In the genomic region with DNA sequence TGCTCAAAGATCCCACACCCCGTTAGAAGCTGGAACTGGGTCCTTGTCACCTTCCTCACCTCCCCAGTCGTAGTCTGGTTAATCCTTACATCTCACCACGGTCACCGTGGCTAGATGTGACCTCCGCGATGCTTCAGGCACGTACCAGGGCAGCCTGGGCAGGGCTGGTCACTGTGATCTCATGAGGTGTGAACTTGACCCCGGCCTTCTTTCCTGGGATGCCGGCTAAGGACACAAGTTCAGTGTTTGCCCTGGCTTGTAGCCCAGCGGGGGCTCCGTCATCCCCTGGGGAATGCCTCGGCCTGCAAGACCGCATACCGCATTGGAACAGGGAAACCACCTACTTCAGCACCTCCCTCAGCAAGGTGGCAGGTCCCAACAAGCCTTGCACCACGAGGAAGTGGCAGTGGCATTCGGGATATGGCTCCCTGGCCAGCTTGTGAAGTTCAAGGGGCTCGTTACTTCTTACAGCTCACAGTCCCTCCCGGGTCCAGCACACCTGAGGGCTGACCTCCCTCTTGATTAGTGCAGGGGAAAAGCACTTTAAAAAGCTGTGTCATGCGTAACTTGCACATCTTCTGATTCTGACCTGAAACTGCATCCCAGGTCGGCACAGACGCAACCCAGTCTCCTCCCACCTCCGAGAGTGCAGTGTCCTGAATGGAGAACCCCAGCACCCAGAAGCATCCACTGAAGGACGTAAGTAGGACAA, we compare ENCODE assay signal across 8 cellular contexts. TPM values are rescaled to one million over a fixed set of nuclear protein-coding genes. Genes with fewer than 3 reads are reported as not detected.
DNase-seq lines count a peak whose midpoint lies in the region; ATAC-seq and TF ChIP-seq lines count a peak whose summit lies in the region.

No MANE protein-coding gene starts in this region.

- H4K91ac ChIP-seq in IMR-90 (ENCODE audit: insufficient read depth, low read depth, low read length) (no peak overlapping the region), trophoblast cell (ENCODE audit: low read depth, low read length) (no peak overlapping the region)

- H3K56ac ChIP-seq in IMR-90 (ENCODE audit: extremely low read depth, insufficient read depth, low read length): no peak overlapping the region

- H2AK5ac ChIP-seq in IMR-90 (ENCODE audit: low read depth, low read length) (0 out of 2 replicates have a peak overlapping the region, but pooled peaks have one; percentile 37), trophoblast cell (ENCODE audit: low read length) (no peak overlapping the region)

- peak overlapping the region; percentile 76 for H3K4me3 Mint-ChIP-seq in MCF 10A (ENCODE audit: unreplicated experiment)

- H3K27me3 Mint-ChIP-seq in MCF 10A (ENCODE audit: insufficient read depth, unreplicated experiment): no peaks in the 10 kb centered on the region

- ATAC-seq in IMR-90 (ENCODE audit: low read depth): no peak
- ATAC-seq in GM19397 (IDR thresholded peaks at IDR 0.05; ENCODE audit: unreplicated experiment): no peak
- ATAC-seq in HG03139 (IDR thresholded peaks at IDR 0.05; ENCODE audit: unreplicated experiment): no peak

- H3K4me1 Mint-ChIP-seq in MCF 10A (ENCODE audit: insufficient read depth, unreplicated experiment): peaks cover 33% of the 10 kb centered on the region

- 91% methylated on average over 6 of the region's 23 CpGs; no CpG with 5 or more reads in 1 of the 2 experiments for WGBS in IMR-90 (ENCODE audit: extremely low coverage in 2 of 2, insufficient read length in 1 of 2), 2 experiments
- WGBS in trophoblast cell (ENCODE audit: extremely low coverage, insufficient coverage, insufficient read length): no CpG with 5 or more reads among the region's 23 CpGs

- DNase-seq in GM06990 (ENCODE audit: extremely low read depth, insufficient read length) (peak; percentile 75), IMR-90 (no peak), MCF 10A (ENCODE audit: unreplicated experiment) (peak; percentile 89), trophoblast cell (peak; percentile 65 to 81), germinal center (ENCODE audit: low spot score) (no peak), NCI-H1694 treated with DMSO at 0.1 percent for 48 hours (lab: John Stamatoyannopoulos, UW) (no peak)

- no peak overlapping the region; the same call in 1 of the 2 replicates for H3K9ac ChIP-seq in IMR-90 (ENCODE audit: low read depth, low read length)
- no peak overlapping the region for H3K9ac ChIP-seq in trophoblast cell (ENCODE audit: low read length)

- H2AFZ ChIP-seq in IMR-90 (replicated peaks; ENCODE audit: low read length, poor library complexity): no peak overlapping the region
- no peak overlapping the region for H2AFZ ChIP-seq in trophoblast cell (ENCODE audit: insufficient read depth, low read length, poor library complexity)

- peaks cover 38% of the 10 kb centered on the region for H3K36me3 ChIP-seq in GM06990 (ENCODE audit: control insufficient read depth, insufficient read depth, low read length)
- peaks cover 58% of the 10 kb centered on the region for H3K36me3 ChIP-seq in IMR-90 (ENCODE audit: control insufficient read depth, insufficient read depth, low read length)
- H3K36me3 ChIP-seq in trophoblast cell (ENCODE audit: control insufficient read depth in 1 of 2, insufficient read depth in 2 of 2, low read length in 2 of 2): peaks cover 53 to 56% of the 10 kb centered on the region in 2 experiments

- H3K14ac ChIP-seq in IMR-90 (replicated peaks; ENCODE audit: low read depth, low read length) (no peak overlapping the region), trophoblast cell (ENCODE audit: low read length) (no peak overlapping the region)

- TF ChIP-seq POLR2A in IMR-90 (IDR thresholded peaks at IDR 0.05; ENCODE audit: low read depth, low read length): no peak

- peak overlapping the region in 1 of 2 experiments; percentile 35; a peak in 1 of 4 replicates for H4K8ac ChIP-seq in IMR-90 (ENCODE audit: low read depth in 2 of 2, low read length in 2 of 2)
- no peak overlapping the region for H4K8ac ChIP-seq in trophoblast cell (ENCODE audit: low read depth, low read length)

- H3K79me1 ChIP-seq in IMR-90 (ENCODE audit: low read depth in 1 of 2, low read length in 2 of 2) (peaks cover 33 to 80% of the 10 kb centered on the region in 2 experiments; a peak in 3 of 4 replicates), trophoblast cell (ENCODE audit: low read length) (peaks cover 4% of the 10 kb centered on the region)

- H2BK120ac ChIP-seq in IMR-90 (ENCODE audit: low read depth, low read length) (no peak overlapping the region), trophoblast cell (ENCODE audit: insufficient read depth, low read length, poor library complexity) (no peak overlapping the region)

- no peak overlapping the region for H3K18ac ChIP-seq in IMR-90 (ENCODE audit: low read depth, low read length)
- H3K18ac ChIP-seq in trophoblast cell (ENCODE audit: low read length): no peak overlapping the region

- H2BK5ac ChIP-seq in IMR-90 (ENCODE audit: low read depth, low read length, poor library complexity, severe bottlenecking) (no peak overlapping the region), trophoblast cell (ENCODE audit: low read depth, low read length, poor library complexity) (no peak overlapping the region)

- H2BK12ac ChIP-seq in trophoblast cell (ENCODE audit: low read length): no peak overlapping the region

- no peak for TF ChIP-seq RAD21 in IMR-90 (IDR thresholded peaks at IDR 0.05; ENCODE audit: low read length)

- peaks cover 7% of the 10 kb centered on the region for H3K79me2 ChIP-seq in trophoblast cell (ENCODE audit: control insufficient read depth, insufficient read depth, low read length, poor library complexity)

- dilution Hi-C loops in IMR-90 (cut with HindIII; ENCODE audit: low sequenced_read_pairs, unreplicated experiment): no loop called here

- H3K27ac ChIP-seq in IMR-90 (ENCODE audit: insufficient read depth, low read length) (no peak overlapping the region), trophoblast cell (ENCODE audit: low read depth, low read length) (no peak overlapping the region)

- H3K9me3 ChIP-seq in IMR-90 (ENCODE audit: control insufficient read depth, insufficient read depth, low read length) (no peaks in the 10 kb centered on the region), trophoblast cell (ENCODE audit: insufficient read depth, low read depth, low read length) (peaks cover 2% of the 10 kb centered on the region)

- peaks cover 9% of the 10 kb centered on the region; the same call in 1 of the 2 replicates for H3K9me1 ChIP-seq in IMR-90 (ENCODE audit: insufficient read depth, low read length)

- H3K4ac ChIP-seq in IMR-90 (ENCODE audit: low read depth, low read length): no peak overlapping the region
- H3K4ac ChIP-seq in trophoblast cell (ENCODE audit: low read depth, low read length): no peak overlapping the region

- no peak overlapping the region for H2BK15ac ChIP-seq in IMR-90 (ENCODE audit: low read depth, low read length)

- H3K4me1 ChIP-seq in IMR-90 (ENCODE audit: control insufficient read depth, insufficient read depth, low read length) (peaks cover 16% of the 10 kb centered on the region), trophoblast cell (ENCODE audit: control insufficient read depth in 1 of 2, insufficient read depth in 2 of 2, low read length in 2 of 2) (peaks cover 12 to 19% of the 10 kb centered on the region in 2 experiments)

- H3K23ac ChIP-seq in IMR-90 (ENCODE audit: low read depth, low read length) (no peak overlapping the region), trophoblast cell (ENCODE audit: low read length) (no peak overlapping the region)

- H4K12ac ChIP-seq in trophoblast cell (ENCODE audit: low read depth, low read length): no peak overlapping the region

- no peak overlapping the region for H4K5ac ChIP-seq in IMR-90 (ENCODE audit: low read depth, low read length)

- no peak overlapping the region for H2BK20ac ChIP-seq in IMR-90 (ENCODE audit: low read depth, low read length)

- in situ Hi-C loops in IMR-90 (cut with MboI; ENCODE audit: low sequenced_read_pairs): no loop called here

- H3K27me3 ChIP-seq in GM06990 (replicated peaks; ENCODE audit: control insufficient read depth, insufficient read depth, low read length) (no peaks in the 10 kb centered on the region), IMR-90 (ENCODE audit: control insufficient read depth, insufficient read depth, low read length) (no peaks in the 10 kb centered on the region), trophoblast cell (ENCODE audit: insufficient read depth, low read length) (no peaks in the 10 kb centered on the region)

- no peak overlapping the region for H2AK9ac ChIP-seq in IMR-90 (replicated peaks; ENCODE audit: low read depth, low read length, poor library complexity)

- peaks cover 51% of the 10 kb centered on the region for H4K20me1 ChIP-seq in IMR-90 (ENCODE audit: insufficient read depth, low read length)

- no peak for TF ChIP-seq CTCF in GM06990 (IDR thresholded peaks at IDR 0.05; ENCODE audit: insufficient read depth, low read length, poor library complexity, severe bottlenecking)
- no peak for TF ChIP-seq CTCF in IMR-90 (conservative IDR thresholded peaks at IDR 0.05; ENCODE audit: low read depth, low read length)
- TF ChIP-seq CTCF in MCF 10A (IDR thresholded peaks at IDR 0.05; ENCODE audit: unreplicated experiment): no peak

- H3K4me3 ChIP-seq in GM06990 (replicated peaks; ENCODE audit: low read depth, low read length): peak overlapping the region; percentile 96
- no peak overlapping the region for H3K4me3 ChIP-seq in IMR-90 (ENCODE audit: insufficient read depth, low read depth, low read length)
- H3K4me3 ChIP-seq in trophoblast cell (ENCODE audit: low read depth, low read length): no peak overlapping the region

- BruUV-seq in IMR-90 (replicated peaks; lab: Mats Ljungman, UMichigan) (no TSS peak), MCF 10A (replicated peaks; lab: Mats Ljungman, UMichigan) (no TSS peak)

- H3K36me3 Mint-ChIP-seq in MCF 10A (ENCODE audit: insufficient read depth, unreplicated experiment): peaks cover 66% of the 10 kb centered on the region

- no peaks in the 10 kb centered on the region for H3K9me3 Mint-ChIP-seq in MCF 10A (ENCODE audit: unreplicated experiment)

- CTCF ChIA-PET in IMR-90 (lab: Yijun Ruan, JAX) (no interaction called here), MCF 10A (lab: Yijun Ruan, JAX) (interaction anchor here (0.6 to 4.8 kb wide), 3 partner anchors 11 to 25 kb away, joined by 3 to 30 read pairs (median 5); no protein-coding TSS in a partner anchor)

- intact Hi-C loops in IMR-90 (cut with micrococcal nuclease) (no loop called here), MCF 10A (cut with micrococcal nuclease) (loop anchor here (2.0 to 5.0 kb wide), 3 partner anchors 25 to 181 kb away; partner anchors contain the start of genes ADD1, GRK4, NOP14 and TNIP2)

- H3K27ac Mint-ChIP-seq in MCF 10A (ENCODE audit: low read depth, unreplicated experiment): peak overlapping the region; percentile 84

- POLR2A ChIA-PET in IMR-90 (lab: Charles Lee; ENCODE audit: unreplicated experiment) (no interaction called here), MCF 10A (lab: Yijun Ruan, JAX) (interaction anchor here (0.6 to 5.3 kb wide), 16 partner anchors 11 to 1263 kb away, joined by 3 to 120 read pairs (median 10); partner anchors contain the start of genes FAM193A, GRK4, NOP14 and TNIP2)

- H3K4me2 ChIP-seq in IMR-90 (ENCODE audit: low read depth, low read length) (no peak overlapping the region), trophoblast cell (ENCODE audit: low read length) (no peak overlapping the region)

RNA-seq across cellular contexts. Expression of gene NOP14, which starts 25.9 kb away (rescaled TPM):
- total RNA-seq in IMR-90 (2012; rRNA removed) (10.9 and 19.2 TPM in 2 replicates), MCF 10A (2022) (44.0 and 65.6 TPM in 2 replicates)
- 11.3 and 12.6 TPM in 2 replicates for polyA plus RNA-seq in IMR-90 (2012; rRNA removed)
- 5.4 and 8.4 TPM in 2 replicates for polyA plus RNA-seq in IMR-90 (2012; cell fraction: cytosol; rRNA removed)
- polyA plus RNA-seq in IMR-90 (2012; cell fraction: nucleus; rRNA removed; ENCODE audit: low replicate concordance): 6.7 and 10.4 TPM in 2 replicates
- 30.9 and 32.6 TPM in 2 replicates for polyA plus RNA-seq in trophoblast cell (2013)

RNA-seq across cellular contexts. Expression of gene GRK4, which starts 26.1 kb away (rescaled TPM):
- total RNA-seq in IMR-90 (2012; rRNA removed) (1.6 and 1.7 TPM in 2 replicates), MCF 10A (2022) (4.5 and 5.9 TPM in 2 replicates)
- polyA plus RNA-seq in IMR-90 (2012; rRNA removed): 2.1 and 2.2 TPM in 2 replicates
- 2.0 and 2.3 TPM in 2 replicates for polyA plus RNA-seq in IMR-90 (2012; cell fraction: cytosol; rRNA removed)
- polyA plus RNA-seq in IMR-90 (2012; cell fraction: nucleus; rRNA removed; ENCODE audit: low replicate concordance): 1.1 and 1.6 TPM in 2 replicates
- 1.5 and 1.6 TPM in 2 replicates for polyA plus RNA-seq in trophoblast cell (2013)

Comparison
In these comparisons a context has a peak if more than half of its experiments do, and no peak if none do; other contexts are left out.
1. DNase-seq: peak in GM06990 (single experiment), MCF 10A (single experiment) and trophoblast cell (2 of 2); none in IMR-90 (single experiment), germinal center (single experiment) and NCI-H1694 treated with DMSO at 0.1 percent for 48 hours (single experiment).